In the genomic region with DNA sequence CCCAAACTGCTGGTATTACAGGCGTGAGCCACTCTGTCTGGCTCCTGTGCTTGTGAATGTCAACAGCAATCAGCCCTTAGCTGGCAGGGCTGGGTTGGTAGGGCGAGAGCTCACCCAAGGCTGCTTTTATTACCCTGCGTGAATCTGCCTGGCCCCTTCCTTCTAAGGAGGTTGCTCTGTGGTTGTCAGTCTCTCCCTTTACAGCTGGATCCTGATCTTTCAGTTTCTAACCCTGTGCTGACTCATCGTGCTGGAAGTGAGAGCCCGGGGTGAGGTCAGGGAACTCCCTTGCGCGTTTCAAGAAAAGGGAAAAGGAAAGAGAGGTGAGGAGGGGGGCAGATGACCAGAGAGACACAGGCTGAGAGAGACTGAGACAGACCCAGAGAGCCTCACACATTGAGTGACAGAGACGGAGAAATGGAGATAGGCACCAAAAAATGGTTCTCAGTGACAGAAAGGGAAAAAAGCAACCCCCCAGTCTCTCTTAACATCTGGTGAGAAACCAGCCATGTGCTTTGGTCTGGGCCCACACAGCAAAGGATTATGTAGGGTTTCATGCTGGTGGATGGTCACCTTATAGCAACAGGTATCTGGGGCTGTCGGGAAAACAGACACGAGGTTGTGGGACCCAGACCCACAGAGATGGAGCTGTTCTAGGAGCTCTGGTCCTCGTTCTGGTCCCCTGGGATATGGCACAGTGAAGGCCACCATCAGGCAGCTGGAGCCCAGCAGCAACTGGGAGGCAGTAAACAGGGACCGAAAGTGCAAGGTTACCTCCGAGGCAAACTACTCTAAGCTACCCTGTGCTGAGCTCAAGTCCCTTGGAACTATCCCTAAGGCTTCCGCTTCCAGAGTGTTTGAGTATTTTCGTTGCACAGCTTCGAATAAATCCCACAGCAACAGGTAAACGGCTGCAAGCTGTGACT, we compare ENCODE assay signal across 9 cellular contexts. TPM values are rescaled to one million over a fixed set of nuclear protein-coding genes. Genes with fewer than 3 reads are reported as not detected.
DNase-seq lines count a peak whose midpoint lies in the region; ATAC-seq and TF ChIP-seq lines count a peak whose summit lies in the region.
"Had no signal": no experiment of that assay in that cellular context is flagged by ENCODE, and none has a peak within 500 bp of the region (broad histone marks: within the 10 kb centered on the region; RNA-seq: fewer than 3 reads in every experiment).

No MANE protein-coding gene starts in this region.

- peaks cover 35% of the 10 kb centered on the region for H3K4me1 ChIP-seq in Loucy (ENCODE audit: insufficient read depth, low read length, poor library complexity, severe bottlenecking)

- no peaks in the 10 kb centered on the region for H3K9me3 Mint-ChIP-seq in activated naive CD4-positive, alpha-beta T cell treated with anti-CD3 and anti-CD28 coated beads, Interleukin-2, amount 10 ng/mL, durations not matched to agents 7 days and 5 days
- no peaks in the 10 kb centered on the region for H3K9me3 Mint-ChIP-seq in immature natural killer cell
- no peaks in the 10 kb centered on the region for H3K9me3 Mint-ChIP-seq in stimulated activated memory B cell treated with anti-CD40 and anti-IgM and Interleukin-4, amounts not matched to agents 10 μg/mL and 1 μg/mL and 100 μg/mL, for 72 hours

- no peak overlapping the region for H3K9ac ChIP-seq in Loucy (ENCODE audit: low read depth, low read length, poor library complexity, severe bottlenecking)

- H3K9me3 ChIP-seq in Loucy (ENCODE audit: insufficient read depth, low read depth, low read length), result no peaks in the 10 kb centered on the region

- H3F3A ChIP-seq in Loucy (ENCODE audit: low read depth), result no peaks in the 10 kb centered on the region

- peak overlapping the region; percentile 1 for H3K27ac Mint-ChIP-seq in activated naive CD4-positive, alpha-beta T cell treated with anti-CD3 and anti-CD28 coated beads, Interleukin-2, amount 10 ng/mL, durations not matched to agents 7 days and 5 days
- peak overlapping the region in 1 of 6 donors; percentile 65 for H3K27ac Mint-ChIP-seq in immature natural killer cell
- peak overlapping the region; percentile 54 for H3K27ac Mint-ChIP-seq in stimulated activated memory B cell treated with anti-CD40 and anti-IgM and Interleukin-4, amounts not matched to agents 10 μg/mL and 1 μg/mL and 100 μg/mL, for 72 hours
- H3K27ac Mint-ChIP-seq: activated naive CD8-positive, alpha-beta T cell had no signal

- no peak overlapping the region for H3K4me3 Mint-ChIP-seq in activated naive CD4-positive, alpha-beta T cell treated with anti-CD3 and anti-CD28 coated beads, Interleukin-2, amount 10 ng/mL, durations not matched to agents 7 days and 5 days
- peak overlapping the region in 3 of 5 donors; percentile 4 to 52 (median 45) for H3K4me3 Mint-ChIP-seq in immature natural killer cell
- H3K4me3 Mint-ChIP-seq in stimulated activated memory B cell treated with anti-CD40 and anti-IgM and Interleukin-4, amounts not matched to agents 10 μg/mL and 1 μg/mL and 100 μg/mL, for 72 hours, result no peak overlapping the region
- H3K4me3 Mint-ChIP-seq: activated naive CD8-positive, alpha-beta T cell had no signal

- no peak for TF ChIP-seq CTCF in Loucy (conservative IDR thresholded peaks at IDR 0.05; ENCODE audit: low read length)

- H3K4me3 ChIP-seq in Loucy (ENCODE audit: low read length, poor library complexity, severe bottlenecking), result no peak overlapping the region

- H4K20me1 ChIP-seq in Loucy (ENCODE audit: insufficient read depth, low read length, poor library complexity, severe bottlenecking), result no peaks in the 10 kb centered on the region

- peak; percentile 60 for ATAC-seq in stimulated activated memory B cell treated with anti-CD40 and anti-IgM and Interleukin-4, amounts not matched to agents 10 μg/mL and 1 μg/mL and 100 μg/mL, for 72 hours
- ATAC-seq in HG03097 (IDR thresholded peaks at IDR 0.05; ENCODE audit: low FRiP score, unreplicated experiment) (no peak), HG03571 (IDR thresholded peaks at IDR 0.05; ENCODE audit: unreplicated experiment) (no peak)

- peak; percentile 52 for DNase-seq in activated naive CD4-positive, alpha-beta T cell treated with anti-CD3 and anti-CD28 coated beads, Interleukin-2, amount 10 ng/mL, durations not matched to agents 7 days and 5 days
- DNase-seq in activated naive CD4-positive, alpha-beta T cell treated with Interleukin-2 at 50 U/mL for 16 hours, result no peak
- DNase-seq in amniotic epithelial cell (ENCODE audit: low read depth) (peak; percentile 86), immature natural killer cell (no peak)

- H3K4me2 ChIP-seq in Loucy (ENCODE audit: low read depth, low read length, poor library complexity, severe bottlenecking), result peak overlapping the region; percentile 92

- H3K4me1 Mint-ChIP-seq in activated naive CD4-positive, alpha-beta T cell treated with anti-CD3 and anti-CD28 coated beads, Interleukin-2, amount 10 ng/mL, durations not matched to agents 7 days and 5 days, result peaks cover 47% of the 10 kb centered on the region
- H3K4me1 Mint-ChIP-seq in immature natural killer cell, result peaks cover 19 to 24% of the 10 kb centered on the region in 2 donors
- H3K4me1 Mint-ChIP-seq in stimulated activated memory B cell treated with anti-CD40 and anti-IgM and Interleukin-4, amounts not matched to agents 10 μg/mL and 1 μg/mL and 100 μg/mL, for 72 hours, result peaks cover 52% of the 10 kb centered on the region

- H3K9me2 ChIP-seq in Loucy (replicated peaks; ENCODE audit: low read depth, low read length), result no peaks in the 10 kb centered on the region

- no peaks in the 10 kb centered on the region for H3K79me2 ChIP-seq in Loucy (ENCODE audit: insufficient read depth, low read length)

- CTCF ChIA-PET in activated naive CD4-positive, alpha-beta T cell treated with anti-CD3 and anti-CD28 coated beads, Interleukin-2, amount 10 ng/mL, durations not matched to agents 7 days and 5 days (lab: Charles Lee), result interaction anchor here (0.8 to 1.3 kb wide), 3 partner anchors 25 to 145 kb away, joined by 3 to 5 read pairs (median 4); no protein-coding TSS in a partner anchor

- H3K36me3 Mint-ChIP-seq in activated naive CD4-positive, alpha-beta T cell treated with anti-CD3 and anti-CD28 coated beads, Interleukin-2, amount 10 ng/mL, durations not matched to agents 7 days and 5 days, result no peaks in the 10 kb centered on the region
- no peaks in the 10 kb centered on the region for H3K36me3 Mint-ChIP-seq in immature natural killer cell
- H3K36me3 Mint-ChIP-seq in stimulated activated memory B cell treated with anti-CD40 and anti-IgM and Interleukin-4, amounts not matched to agents 10 μg/mL and 1 μg/mL and 100 μg/mL, for 72 hours, result no peaks in the 10 kb centered on the region
- H3K36me3 Mint-ChIP-seq: activated naive CD8-positive, alpha-beta T cell had no signal

- H3K27me3 Mint-ChIP-seq in activated naive CD4-positive, alpha-beta T cell treated with anti-CD3 and anti-CD28 coated beads, Interleukin-2, amount 10 ng/mL, durations not matched to agents 7 days and 5 days, result peaks cover 39% of the 10 kb centered on the region
- peaks cover 0 to 3% (median 0%) of the 10 kb centered on the region in 3 donors for H3K27me3 Mint-ChIP-seq in immature natural killer cell (ENCODE audit: low read depth in 3 of 3)
- peaks cover 8% of the 10 kb centered on the region for H3K27me3 Mint-ChIP-seq in stimulated activated memory B cell treated with anti-CD40 and anti-IgM and Interleukin-4, amounts not matched to agents 10 μg/mL and 1 μg/mL and 100 μg/mL, for 72 hours

- no peaks in the 10 kb centered on the region for H3K27me3 ChIP-seq in Loucy (ENCODE audit: insufficient read depth, low read length, poor library complexity, severe bottlenecking)

- H3K36me3 ChIP-seq in Loucy (ENCODE audit: insufficient read depth, low read length), result no peaks in the 10 kb centered on the region

- no peak overlapping the region for H2AFZ ChIP-seq in Loucy (ENCODE audit: low read length)

RNA-seq across cellular contexts. Expression of gene TCN2, which starts 2.5 kb away (rescaled TPM):
- polyA plus RNA-seq in immature natural killer cell, result under 1 TPM in 2 of 3 donors, not detected in 1; 0.14 to 0.59 TPM

RNA-seq across cellular contexts. Expression of gene PES1, which starts 17.8 kb away (rescaled TPM):
- 10 to 100 TPM; 25.8 to 41.9 (median 34.5) TPM for polyA plus RNA-seq in immature natural killer cell

RNA-seq across cellular contexts. Expression of gene SLC35E4, which starts 26.1 kb away (rescaled TPM):
- polyA plus RNA-seq in immature natural killer cell, result 1 to 10 TPM; 1.4 to 2.7 (median 2.7) TPM

RNA-seq across cellular contexts. Expression of gene GAL3ST1, which starts 35.1 kb away (rescaled TPM):
- not detected for polyA plus RNA-seq in immature natural killer cell

RNA-seq across cellular contexts. Expression of gene DUSP18, which starts 58.2 kb away (rescaled TPM):
- polyA plus RNA-seq in immature natural killer cell, result 1 to 10 TPM; 4.6 to 8.6 (median 4.7) TPM

Comparison
In these comparisons a context has a peak if more than half of its experiments do, and no peak if none do; other contexts are left out.
1. DNase-seq: peak in activated naive CD4-positive, alpha-beta T cell treated with anti-CD3 and anti-CD28 coated beads, Interleukin-2, amount 10 ng/mL, durations not matched to agents 7 days and 5 days (single experiment) and amniotic epithelial cell (single experiment); none in activated naive CD4-positive, alpha-beta T cell treated with Interleukin-2 at 50 U/mL for 16 hours (single experiment) and immature natural killer cell (0 of 3).
2. H3K4me3 Mint-ChIP-seq: peak in immature natural killer cell (3 of 5); none in activated naive CD4-positive, alpha-beta T cell treated with anti-CD3 and anti-CD28 coated beads, Interleukin-2, amount 10 ng/mL, durations not matched to agents 7 days and 5 days (single experiment) and stimulated activated memory B cell treated with anti-CD40 and anti-IgM and Interleukin-4, amounts not matched to agents 10 μg/mL and 1 μg/mL and 100 μg/mL, for 72 hours (single experiment).